Comparison of ENCODE assay signal across 15 cellular contexts in the genomic region with DNA sequence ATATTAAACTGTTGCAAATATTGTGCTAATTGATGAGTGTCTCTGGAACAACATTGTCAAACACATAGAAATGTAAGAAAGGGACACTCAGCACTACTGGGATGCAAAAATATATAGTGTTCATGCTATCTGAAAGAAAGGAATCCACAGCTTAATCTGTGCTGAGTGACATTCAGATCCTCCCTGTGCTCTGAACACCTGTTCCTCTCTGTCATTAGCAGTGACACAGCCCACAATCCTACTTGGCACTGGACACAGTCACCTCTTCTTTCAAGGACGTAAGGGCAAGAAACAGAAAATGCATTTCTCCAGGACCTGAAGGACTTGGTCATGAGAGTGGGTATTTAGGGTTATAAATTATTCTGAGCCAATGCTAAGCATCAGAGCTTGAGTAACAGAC.
"Had no signal": no experiment of that assay in that cellular context is flagged by ENCODE, and none has a peak within 500 bp of the region (broad histone marks: within the 10 kb centered on the region; RNA-seq: fewer than 3 reads in every experiment).

No MANE protein-coding gene starts in this region.

- ATAC-seq: SK-N-SH treated with all-trans-retinoic acid at 6 μM for 48 hours had no signal

- DNase-seq: KBM-7, NCI-H1048, NCI-H1105, NCI-H1417, NCI-H1436 treated with DMSO at 0.1 percent for 48 hours, NCI-H1694, NCI-H187 treated with DMSO at 0.1 percent for 48 hours, NCI-H2081, NCI-H2107, NCI-H2227 treated with DMSO at 0.1 percent for 48 hours, NCI-H526, Right ventricle myocardium superior, RPMI8226, T-helper 1 cell had no signal
